In the genomic region with DNA sequence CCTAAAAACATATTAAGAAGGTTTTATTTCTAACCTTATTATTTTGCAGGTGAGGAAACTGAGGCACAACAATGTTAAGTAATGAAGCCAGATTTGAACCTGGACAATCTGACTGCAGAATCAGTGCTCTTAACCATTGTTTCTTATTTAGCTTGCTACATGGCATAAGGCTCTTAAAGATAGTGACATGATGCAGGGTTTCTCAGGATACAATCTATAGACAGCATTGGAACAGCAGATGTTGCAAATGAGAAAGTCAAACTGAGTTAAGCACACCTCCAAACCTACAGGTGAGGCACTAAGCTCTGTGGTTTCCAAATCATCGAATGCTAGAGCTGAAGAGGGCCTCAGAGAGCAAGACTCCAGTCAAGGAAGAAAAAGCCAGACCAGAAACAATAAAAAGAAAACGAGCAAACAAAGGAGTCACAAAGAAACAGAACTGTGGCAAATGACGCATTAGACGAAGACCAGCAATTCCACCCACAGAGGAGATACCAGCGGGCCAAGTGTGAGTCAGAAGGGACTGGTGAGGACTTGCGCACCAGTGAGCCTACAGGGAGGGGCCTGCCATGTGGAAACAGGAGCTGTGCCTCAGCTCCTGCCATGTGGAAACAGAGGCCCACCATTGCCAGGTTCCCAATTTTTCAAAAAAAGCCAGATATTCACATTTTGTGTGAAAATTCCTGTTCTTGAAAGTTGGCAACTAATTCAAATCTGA, we compare ENCODE assay signal across 2 cellular contexts.
A peak's percentile ranks its signal among the peaks of the same experiment; 100 is the strongest.
TF ChIP-seq lines count a peak whose summit lies in the region.

No MANE protein-coding gene starts in this region.

TF ChIP-seq in IMR-90, 13 proteins besides CTCF, POLR2A, EP300 and RAD21:
- no peak for TF ChIP-seq SMC3 (IDR thresholded peaks at IDR 0.05; ENCODE audit: low read depth, low read length)
- TF ChIP-seq MXI1 (IDR thresholded peaks at IDR 0.05; ENCODE audit: borderline replicate concordance, low read depth, low read length): 0 out of 2 replicates have a peak, but pooled peaks have one; percentile 29

TF ChIP-seq in GM23338, 12 proteins besides CTCF, POLR2A, EP300 and RAD21 (continued from another document):
- TF ChIP-seq EZH2 (IDR thresholded peaks at IDR 0.05; ENCODE audit: low read depth, unreplicated experiment) (no peak), ZNF331 (CRISPR knock-in tag; IDR thresholded peaks at IDR 0.05; ENCODE audit: low read depth) (no peak), POLR2AphosphoS5 (IDR thresholded peaks at IDR 0.05; ENCODE audit: low read depth) (no peak), NANOG (IDR thresholded peaks at IDR 0.05; ENCODE audit: borderline replicate concordance) (no peak), STAT1 (IDR thresholded peaks at IDR 0.05; ENCODE audit: unreplicated experiment) (no peak), CREB1 (CRISPR knock-in tag; IDR thresholded peaks at IDR 0.05; ENCODE audit: low read depth) (no peak)
- TF ChIP-seq, protein P1, sequence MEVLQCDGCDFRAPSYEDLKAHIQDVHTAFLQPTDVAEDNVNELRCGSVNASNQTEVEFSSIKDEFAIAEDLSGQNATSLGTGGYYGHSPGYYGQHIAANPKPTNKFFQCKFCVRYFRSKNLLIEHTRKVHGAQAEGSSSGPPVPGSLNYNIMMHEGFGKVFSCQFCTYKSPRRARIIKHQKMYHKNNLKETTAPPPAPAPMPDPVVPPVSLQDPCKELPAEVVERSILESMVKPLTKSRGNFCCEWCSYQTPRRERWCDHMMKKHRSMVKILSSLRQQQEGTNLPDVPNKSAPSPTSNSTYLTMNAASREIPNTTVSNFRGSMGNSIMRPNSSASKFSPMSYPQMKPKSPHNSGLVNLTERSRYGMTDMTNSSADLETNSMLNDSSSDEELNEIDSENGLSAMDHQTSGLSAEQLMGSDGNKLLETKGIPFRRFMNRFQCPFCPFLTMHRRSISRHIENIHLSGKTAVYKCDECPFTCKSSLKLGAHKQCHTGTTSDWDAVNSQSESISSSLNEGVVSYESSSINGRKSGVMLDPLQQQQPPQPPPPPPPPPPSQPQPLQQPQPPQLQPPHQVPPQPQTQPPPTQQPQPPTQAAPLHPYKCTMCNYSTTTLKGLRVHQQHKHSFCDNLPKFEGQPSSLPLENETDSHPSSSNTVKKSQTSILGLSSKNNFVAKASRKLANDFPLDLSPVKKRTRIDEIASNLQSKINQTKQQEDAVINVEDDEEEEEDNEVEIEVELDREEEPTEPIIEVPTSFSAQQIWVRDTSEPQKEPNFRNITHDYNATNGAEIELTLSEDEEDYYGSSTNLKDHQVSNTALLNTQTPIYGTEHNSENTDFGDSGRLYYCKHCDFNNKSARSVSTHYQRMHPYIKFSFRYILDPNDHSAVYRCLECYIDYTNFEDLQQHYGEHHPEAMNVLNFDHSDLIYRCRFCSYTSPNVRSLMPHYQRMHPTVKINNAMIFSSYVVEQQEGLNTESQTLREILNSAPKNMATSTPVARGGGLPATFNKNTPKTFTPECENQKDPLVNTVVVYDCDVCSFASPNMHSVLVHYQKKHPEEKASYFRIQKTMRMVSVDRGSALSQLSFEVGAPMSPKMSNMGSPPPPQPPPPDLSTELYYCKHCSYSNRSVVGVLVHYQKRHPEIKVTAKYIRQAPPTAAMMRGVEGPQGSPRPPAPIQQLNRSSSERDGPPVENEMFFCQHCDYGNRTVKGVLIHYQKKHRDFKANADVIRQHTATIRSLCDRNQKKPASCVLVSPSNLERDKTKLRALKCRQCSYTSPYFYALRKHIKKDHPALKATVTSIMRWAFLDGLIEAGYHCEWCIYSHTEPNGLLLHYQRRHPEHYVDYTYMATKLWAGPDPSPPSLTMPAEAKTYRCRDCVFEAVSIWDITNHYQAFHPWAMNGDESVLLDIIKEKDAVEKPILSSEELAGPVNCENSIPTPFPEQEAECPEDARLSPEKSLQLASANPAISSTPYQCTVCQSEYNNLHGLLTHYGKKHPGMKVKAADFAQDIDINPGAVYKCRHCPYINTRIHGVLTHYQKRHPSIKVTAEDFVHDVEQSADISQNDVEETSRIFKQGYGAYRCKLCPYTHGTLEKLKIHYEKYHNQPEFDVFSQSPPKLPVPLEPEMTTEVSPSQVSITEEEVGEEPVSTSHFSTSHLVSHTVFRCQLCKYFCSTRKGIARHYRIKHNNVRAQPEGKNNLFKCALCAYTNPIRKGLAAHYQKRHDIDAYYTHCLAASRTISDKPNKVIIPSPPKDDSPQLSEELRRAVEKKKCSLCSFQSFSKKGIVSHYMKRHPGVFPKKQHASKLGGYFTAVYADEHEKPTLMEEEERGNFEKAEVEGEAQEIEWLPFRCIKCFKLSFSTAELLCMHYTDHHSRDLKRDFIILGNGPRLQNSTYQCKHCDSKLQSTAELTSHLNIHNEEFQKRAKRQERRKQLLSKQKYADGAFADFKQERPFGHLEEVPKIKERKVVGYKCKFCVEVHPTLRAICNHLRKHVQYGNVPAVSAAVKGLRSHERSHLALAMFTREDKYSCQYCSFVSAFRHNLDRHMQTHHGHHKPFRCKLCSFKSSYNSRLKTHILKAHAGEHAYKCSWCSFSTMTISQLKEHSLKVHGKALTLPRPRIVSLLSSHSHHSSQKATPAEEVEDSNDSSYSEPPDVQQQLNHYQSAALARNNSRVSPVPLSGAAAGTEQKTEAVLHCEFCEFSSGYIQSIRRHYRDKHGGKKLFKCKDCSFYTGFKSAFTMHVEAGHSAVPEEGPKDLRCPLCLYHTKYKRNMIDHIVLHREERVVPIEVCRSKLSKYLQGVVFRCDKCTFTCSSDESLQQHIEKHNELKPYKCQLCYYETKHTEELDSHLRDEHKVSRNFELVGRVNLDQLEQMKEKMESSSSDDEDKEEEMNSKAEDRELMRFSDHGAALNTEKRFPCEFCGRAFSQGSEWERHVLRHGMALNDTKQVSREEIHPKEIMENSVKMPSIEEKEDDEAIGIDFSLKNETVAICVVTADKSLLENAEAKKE (CRISPR knock-in tag; IDR thresholded peaks at IDR 0.05): no peak
- TF ChIP-seq, protein P2, sequence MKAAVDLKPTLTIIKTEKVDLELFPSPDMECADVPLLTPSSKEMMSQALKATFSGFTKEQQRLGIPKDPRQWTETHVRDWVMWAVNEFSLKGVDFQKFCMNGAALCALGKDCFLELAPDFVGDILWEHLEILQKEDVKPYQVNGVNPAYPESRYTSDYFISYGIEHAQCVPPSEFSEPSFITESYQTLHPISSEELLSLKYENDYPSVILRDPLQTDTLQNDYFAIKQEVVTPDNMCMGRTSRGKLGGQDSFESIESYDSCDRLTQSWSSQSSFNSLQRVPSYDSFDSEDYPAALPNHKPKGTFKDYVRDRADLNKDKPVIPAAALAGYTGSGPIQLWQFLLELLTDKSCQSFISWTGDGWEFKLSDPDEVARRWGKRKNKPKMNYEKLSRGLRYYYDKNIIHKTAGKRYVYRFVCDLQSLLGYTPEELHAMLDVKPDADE (IDR thresholded peaks at IDR 0.05): no peak
- TF ChIP-seq, protein P3, sequence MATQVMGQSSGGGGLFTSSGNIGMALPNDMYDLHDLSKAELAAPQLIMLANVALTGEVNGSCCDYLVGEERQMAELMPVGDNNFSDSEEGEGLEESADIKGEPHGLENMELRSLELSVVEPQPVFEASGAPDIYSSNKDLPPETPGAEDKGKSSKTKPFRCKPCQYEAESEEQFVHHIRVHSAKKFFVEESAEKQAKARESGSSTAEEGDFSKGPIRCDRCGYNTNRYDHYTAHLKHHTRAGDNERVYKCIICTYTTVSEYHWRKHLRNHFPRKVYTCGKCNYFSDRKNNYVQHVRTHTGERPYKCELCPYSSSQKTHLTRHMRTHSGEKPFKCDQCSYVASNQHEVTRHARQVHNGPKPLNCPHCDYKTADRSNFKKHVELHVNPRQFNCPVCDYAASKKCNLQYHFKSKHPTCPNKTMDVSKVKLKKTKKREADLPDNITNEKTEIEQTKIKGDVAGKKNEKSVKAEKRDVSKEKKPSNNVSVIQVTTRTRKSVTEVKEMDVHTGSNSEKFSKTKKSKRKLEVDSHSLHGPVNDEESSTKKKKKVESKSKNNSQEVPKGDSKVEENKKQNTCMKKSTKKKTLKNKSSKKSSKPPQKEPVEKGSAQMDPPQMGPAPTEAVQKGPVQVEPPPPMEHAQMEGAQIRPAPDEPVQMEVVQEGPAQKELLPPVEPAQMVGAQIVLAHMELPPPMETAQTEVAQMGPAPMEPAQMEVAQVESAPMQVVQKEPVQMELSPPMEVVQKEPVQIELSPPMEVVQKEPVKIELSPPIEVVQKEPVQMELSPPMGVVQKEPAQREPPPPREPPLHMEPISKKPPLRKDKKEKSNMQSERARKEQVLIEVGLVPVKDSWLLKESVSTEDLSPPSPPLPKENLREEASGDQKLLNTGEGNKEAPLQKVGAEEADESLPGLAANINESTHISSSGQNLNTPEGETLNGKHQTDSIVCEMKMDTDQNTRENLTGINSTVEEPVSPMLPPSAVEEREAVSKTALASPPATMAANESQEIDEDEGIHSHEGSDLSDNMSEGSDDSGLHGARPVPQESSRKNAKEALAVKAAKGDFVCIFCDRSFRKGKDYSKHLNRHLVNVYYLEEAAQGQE (IDR thresholded peaks at IDR 0.05; ENCODE audit: unreplicated experiment): no peak
